16 cellular contexts compared by ENCODE assay signal in genomic region chr12:65666876-65667275, GRCh38.
DNase-seq lines count a peak whose midpoint lies in the region; ATAC-seq, FAIRE-seq and TF ChIP-seq lines count a peak whose summit lies in the region.
"Had no signal": no experiment of that assay in that cellular context is flagged by ENCODE, and none has a peak within 500 bp of the region (broad histone marks: within the 10 kb centered on the region; RNA-seq: fewer than 3 reads in every experiment).

No MANE protein-coding gene starts in this region.

- H4K20me1 ChIP-seq in endothelial cell of umbilical vein (replicated peaks; ENCODE audit: control insufficient read depth, extremely low read depth, insufficient read depth, low read length), result no peaks in the 10 kb centered on the region

- H3K4me2 ChIP-seq in endothelial cell of umbilical vein (ENCODE audit: insufficient read depth, low read length), result no peak overlapping the region

- no peak overlapping the region for H3K27ac ChIP-seq in endothelial cell of umbilical vein (ENCODE audit: insufficient read depth, low read depth, low read length)
- H3K27ac ChIP-seq: stomach, WERI-Rb-1 had no signal

- no peaks in the 10 kb centered on the region for H3K36me3 ChIP-seq in endothelial cell of umbilical vein (ENCODE audit: control insufficient read depth in 2 of 2, extremely low read depth in 1 of 2, insufficient read depth in 2 of 2, low read length in 2 of 2)
- H3K36me3 ChIP-seq: stomach, WERI-Rb-1 had no signal

- peaks cover 21 to 26% of the 10 kb centered on the region in 2 donors for H3K9me3 Mint-ChIP-seq in activated naive CD4-positive, alpha-beta T cell treated with anti-CD3 and anti-CD28 coated beads, Interleukin-2, amount 50 U/mL, for 72 hours
- peaks cover 6% of the 10 kb centered on the region in 2 donors for H3K9me3 Mint-ChIP-seq in stimulated activated naive B cell treated with anti-CD40 and anti-IgM and Interleukin-4, amounts not matched to agents 10 μg/mL and 1 μg/mL and 100 μg/mL, for 72 hours

- intact Hi-C loops in endothelial cell of umbilical vein (cut with micrococcal nuclease), result no loop called here

- no peak overlapping the region for H3K9ac ChIP-seq in endothelial cell of umbilical vein (replicated peaks; ENCODE audit: extremely low read depth, insufficient read depth, low read length)

- H3K4me3 ChIP-seq in endothelial cell of umbilical vein (replicated peaks in 1 of 3; ENCODE audit: insufficient read depth in 1 of 3, low read depth in 1 of 3, low read length in 3 of 3), result no peak overlapping the region
- H3K4me3 ChIP-seq: stomach had no signal

- peak overlapping the region in 1 of 2 donors; percentile 4 for H3K27ac Mint-ChIP-seq in activated naive CD4-positive, alpha-beta T cell treated with anti-CD3 and anti-CD28 coated beads, Interleukin-2, amount 50 U/mL, for 72 hours
- H3K27ac Mint-ChIP-seq in stimulated activated naive B cell treated with anti-CD40 and anti-IgM and Interleukin-4, amounts not matched to agents 10 μg/mL and 1 μg/mL and 100 μg/mL, for 72 hours, result no peak overlapping the region

- peaks cover 0 to 22% of the 10 kb centered on the region in 2 donors for H3K36me3 Mint-ChIP-seq in activated naive CD4-positive, alpha-beta T cell treated with anti-CD3 and anti-CD28 coated beads, Interleukin-2, amount 50 U/mL, for 72 hours
- no peaks in the 10 kb centered on the region for H3K36me3 Mint-ChIP-seq in stimulated activated naive B cell treated with anti-CD40 and anti-IgM and Interleukin-4, amounts not matched to agents 10 μg/mL and 1 μg/mL and 100 μg/mL, for 72 hours

- no peaks in the 10 kb centered on the region for H3K27me3 ChIP-seq in endothelial cell of umbilical vein (ENCODE audit: control insufficient read depth in 2 of 2, insufficient read depth in 2 of 2, low read length in 2 of 2)
- H3K27me3 ChIP-seq: stomach had no signal

- TF ChIP-seq CTCF in endothelial cell of umbilical vein (IDR thresholded peaks at IDR 0.05; ENCODE audit: extremely low read depth in 1 of 2, insufficient read depth in 1 of 2, low read depth in 1 of 2, low read length in 2 of 2), result no peak

- dilution Hi-C loops in endothelial cell of umbilical vein (cut with MboI; ENCODE audit: extremely low pct_ligation_motif_present, low sequenced_read_pairs), result no loop called here

- no peak overlapping the region for H3K4me3 Mint-ChIP-seq in stimulated activated naive B cell treated with anti-CD40 and anti-IgM and Interleukin-4, amounts not matched to agents 10 μg/mL and 1 μg/mL and 100 μg/mL, for 72 hours

- ATAC-seq in activated naive CD4-positive, alpha-beta T cell treated with anti-CD3 and anti-CD28 coated beads, Interleukin-2, amount 50 U/mL, for 72 hours, result peak; percentile 84 to 90
- ATAC-seq in stimulated activated naive B cell treated with anti-CD40 and anti-IgM and Interleukin-4, amounts not matched to agents 10 μg/mL and 1 μg/mL and 100 μg/mL, for 72 hours (replicated peaks), result peak; percentile 33 to 52
- ATAC-seq in HG02938 (IDR thresholded peaks at IDR 0.05; ENCODE audit: unreplicated experiment), result no peak

- peak overlapping the region; percentile 67 for H2AFZ ChIP-seq in endothelial cell of umbilical vein (ENCODE audit: low read depth, low read length)

- in situ Hi-C loops in ACHN (cut with HindIII; ENCODE audit: low pct_ligation_motif_present, low pct_unique_long_range_greater_than_20kb, low sequenced_read_pairs), result no loop called here

- POLR2A ChIA-PET in endothelial cell of umbilical vein (lab: Charles Lee), result no interaction called here

- H3K4me1 Mint-ChIP-seq in stimulated activated naive B cell treated with anti-CD40 and anti-IgM and Interleukin-4, amounts not matched to agents 10 μg/mL and 1 μg/mL and 100 μg/mL, for 72 hours, result peaks cover 0 to 5% of the 10 kb centered on the region in 2 donors

- peaks cover 14% of the 10 kb centered on the region for H3K4me1 ChIP-seq in endothelial cell of umbilical vein (ENCODE audit: control insufficient read depth, extremely low read depth, insufficient read depth, low read length)
- H3K4me1 ChIP-seq: stomach had no signal

- no peak for TF ChIP-seq POLR2A in endothelial cell of umbilical vein (IDR thresholded peaks at IDR 0.05; ENCODE audit: low read depth, low read length)

- H3K9me3 ChIP-seq in endothelial cell of umbilical vein (replicated peaks; ENCODE audit: control insufficient read depth, insufficient read depth, low read length), result no peaks in the 10 kb centered on the region
- H3K9me3 ChIP-seq: stomach had no signal

- H3K9me1 ChIP-seq in endothelial cell of umbilical vein (replicated peaks; ENCODE audit: control insufficient read depth, extremely low read depth, insufficient read depth, low read length), result no peaks in the 10 kb centered on the region

- peak; percentile 33 for FAIRE-seq in endothelial cell of umbilical vein (lab: Jason Lieb, UNC)
- FAIRE-seq: colon had no signal

- CTCF ChIA-PET in endothelial cell of umbilical vein (lab: Charles Lee), result interaction anchor here (0.6 kb wide), 1 partner anchor 63 kb away, joined by 3 read pairs; no protein-coding TSS in a partner anchor

- H3K27me3 Mint-ChIP-seq in stimulated activated naive B cell treated with anti-CD40 and anti-IgM and Interleukin-4, amounts not matched to agents 10 μg/mL and 1 μg/mL and 100 μg/mL, for 72 hours, result peaks cover 0 to 8% of the 10 kb centered on the region in 2 donors

- BruUV-seq in endothelial cell of umbilical vein (replicated peaks; lab: Mats Ljungman, UMichigan), result no TSS peak

- no peaks in the 10 kb centered on the region for H3K79me2 ChIP-seq in endothelial cell of umbilical vein (ENCODE audit: control insufficient read depth, insufficient read depth, low read length)

- DNase-seq in activated naive CD4-positive, alpha-beta T cell treated with anti-CD3 and anti-CD28 coated beads, Interleukin-2, amount 50 U/mL, for 72 hours (ENCODE audit: low spot score in 2 of 2), result peak in 1 of 2 donors; percentile 27
- DNase-seq in activated naive CD4-positive, alpha-beta T cell treated with Interleukin-2 at 50 U/mL for 16 hours, result no peak
- DNase-seq in RPMI7951 (ENCODE audit: low read depth) (peak; percentile 63), endothelial cell of umbilical vein (ENCODE audit: low read depth, low spot score) (peak; percentile 30), GDM1 (lab: John Stamatoyannopoulos, UW) (no peak), ACHN (no peak)
- no peak for DNase-seq in stimulated activated naive B cell treated with anti-CD40 and anti-IgM and Interleukin-4, amounts not matched to agents 10 μg/mL and 1 μg/mL and 100 μg/mL, for 72 hours
- DNase-seq: activated gamma-delta T cell; DMS53; NCI-H2029 treated with DMSO at 0.1 percent for 48 hours; SIG-M5; stimulated activated CD4-positive, alpha-beta T cell treated with anti-CD3 and anti-CD28 coated beads, Interleukin-4, amount 100 ng/mL, for 1 hour; stomach; WERI-Rb-1 had no signal

TF ChIP-seq in endothelial cell of umbilical vein, 7 proteins besides CTCF, POLR2A, EP300 and RAD21:
- TF ChIP-seq MAX (IDR thresholded peaks at IDR 0.05; ENCODE audit: insufficient read depth, insufficient read length), result no peak
- peak; percentile 66 for TF ChIP-seq GATA2 (IDR thresholded peaks at IDR 0.05; ENCODE audit: insufficient read depth, insufficient read length, low read depth, low read length)
- TF ChIP-seq FOS (IDR thresholded peaks at IDR 0.05; ENCODE audit: borderline replicate concordance, insufficient read depth, low read length), result peak; percentile 55
- no peak for TF ChIP-seq JUN (IDR thresholded peaks at IDR 0.05; ENCODE audit: borderline replicate concordance, insufficient read depth, insufficient read length, low read depth)
TF ChIP-seq in endothelial cell of umbilical vein: peak in this region for 2.

Comparison
In these comparisons a context has a peak if more than half of its experiments do, and no peak if none do; other contexts are left out.
1. DNase-seq: peak in RPMI7951 (single experiment) and endothelial cell of umbilical vein (single experiment); none in activated naive CD4-positive, alpha-beta T cell treated with Interleukin-2 at 50 U/mL for 16 hours (single experiment), stimulated activated naive B cell treated with anti-CD40 and anti-IgM and Interleukin-4, amounts not matched to agents 10 μg/mL and 1 μg/mL and 100 μg/mL, for 72 hours (single experiment), GDM1 (single experiment) and ACHN (single experiment).